Comparison of ENCODE assay signal across 1 cellular context in genomic region chr6:149357726-149358538, GRCh38.
TF ChIP-seq lines count a peak whose summit lies in the region.

No MANE protein-coding gene starts in this region.

TF ChIP-seq in IMR-90, 13 proteins besides CTCF, POLR2A, EP300 and RAD21:
- TF ChIP-seq NFE2L2 (IDR thresholded peaks at IDR 0.05; ENCODE audit: low read depth, low read length) (peak; percentile 95), MAFK (IDR thresholded peaks at IDR 0.05; ENCODE audit: low read depth, low read length) (peak; percentile 77), CHD1 (IDR thresholded peaks at IDR 0.05; ENCODE audit: low read depth, low read length) (no peak)
